In genomic region chr12:102197789-102198188, GRCh38 we compare ENCODE assay signal across 11 cellular contexts. TPM values are rescaled to one million over a fixed set of nuclear protein-coding genes. Genes with fewer than 3 reads are reported as not detected.
A peak's percentile ranks its signal among the peaks of the same experiment; 100 is the strongest.
DNase-seq lines count a peak whose midpoint lies in the region; ATAC-seq, FAIRE-seq and TF ChIP-seq lines count a peak whose summit lies in the region.
"Had no signal": no experiment of that assay in that cellular context is flagged by ENCODE, and none has a peak within 500 bp of the region (broad histone marks: within the 10 kb centered on the region; RNA-seq: fewer than 3 reads in every experiment).

PMCH (minus strand) TSS chr12:102197833; CDS start chr12:102197770, 63 bp downstream.

- FAIRE-seq in bronchial epithelial cell (lab: Jason Lieb, UNC) = no peak

- no peaks in the 10 kb centered on the region for H3K4me1 ChIP-seq in left ventricle myocardium inferior

- H3K27me3 ChIP-seq in bronchial epithelial cell (ENCODE audit: control insufficient read depth, insufficient read depth, low read length) = no peaks in the 10 kb centered on the region
- no peaks in the 10 kb centered on the region for H3K27me3 ChIP-seq in left ventricle myocardium inferior (ENCODE audit: low read depth)
- H3K27me3 ChIP-seq: ovary had no signal

- H3K36me3 ChIP-seq in bronchial epithelial cell (ENCODE audit: control insufficient read depth, insufficient read depth, low read length) = no peaks in the 10 kb centered on the region
- H3K36me3 ChIP-seq in left ventricle myocardium inferior = no peaks in the 10 kb centered on the region
- H3K36me3 ChIP-seq: ovary had no signal

- no peak within 1 kb of the TSS for H3K27ac ChIP-seq in left ventricle myocardium inferior (replicated peaks)
- H3K27ac ChIP-seq: ovary had no signal

- no peak for TF ChIP-seq CTCF in bronchial epithelial cell (IDR thresholded peaks at IDR 0.05; ENCODE audit: insufficient read depth, low read length, severe bottlenecking)
- TF ChIP-seq CTCF in left ventricle myocardium inferior (IDR thresholded peaks at IDR 0.05; ENCODE audit: borderline replicate concordance) = no peak

- H3K4me3 ChIP-seq in bronchial epithelial cell (ENCODE audit: low read depth, low read length) (no peak within 1 kb of the TSS), left ventricle myocardium inferior (no peak within 1 kb of the TSS)
- H3K4me3 ChIP-seq: ovary had no signal

- ATAC-seq in GM19468 (IDR thresholded peaks at IDR 0.05; ENCODE audit: extremely low read depth, unreplicated experiment) (peak; percentile 39), HG03196 (IDR thresholded peaks at IDR 0.05; ENCODE audit: unreplicated experiment) (peak; percentile 83), Right ventricle myocardium superior (ENCODE audit: poor library complexity) (no peak)

- DNase-seq in ELR (ENCODE audit: low read depth) = peak; percentile 71
- peak; percentile 87 for DNase-seq in bronchial epithelial cell (ENCODE audit: low read depth)
- DNase-seq in left ventricle myocardium inferior = no peak
- DNase-seq in inferior parietal cortex (ENCODE audit: extremely low spot score) = no peak
- DNase-seq in Right ventricle myocardium superior = no peak
- no peak for DNase-seq in HuH-7.5 (ENCODE audit: low spot score)
- DNase-seq: ovary had no signal

- intact Hi-C loops in left ventricle myocardium inferior (cut with micrococcal nuclease) = no loop called here
- intact Hi-C loops in Right ventricle myocardium superior (cut with DNase I) = no loop called here

- H3K9me3 ChIP-seq in left ventricle myocardium inferior (replicated peaks) = no peaks in the 10 kb centered on the region
- H3K9me3 ChIP-seq: ovary had no signal

RNA-seq across cellular contexts. Expression of gene PMCH, which starts in this region (rescaled TPM):
- total RNA-seq in bronchial epithelial cell = not detected in 2 replicates
- total RNA-seq in left ventricle myocardium inferior = not detected
- total RNA-seq in Right ventricle myocardium superior = not detected
- total RNA-seq: glomerular endothelial cell, ovary, subcutaneous adipose tissue had no signal

Comparison
In these comparisons a context has a peak if more than half of its experiments do, and no peak if none do; other contexts are left out.
1. Peak in DNase-seq in bronchial epithelial cell; RNA of the gene not detected or under 1 TPM.